Comparison of ENCODE assay signal across 8 cellular contexts in the genomic region with DNA sequence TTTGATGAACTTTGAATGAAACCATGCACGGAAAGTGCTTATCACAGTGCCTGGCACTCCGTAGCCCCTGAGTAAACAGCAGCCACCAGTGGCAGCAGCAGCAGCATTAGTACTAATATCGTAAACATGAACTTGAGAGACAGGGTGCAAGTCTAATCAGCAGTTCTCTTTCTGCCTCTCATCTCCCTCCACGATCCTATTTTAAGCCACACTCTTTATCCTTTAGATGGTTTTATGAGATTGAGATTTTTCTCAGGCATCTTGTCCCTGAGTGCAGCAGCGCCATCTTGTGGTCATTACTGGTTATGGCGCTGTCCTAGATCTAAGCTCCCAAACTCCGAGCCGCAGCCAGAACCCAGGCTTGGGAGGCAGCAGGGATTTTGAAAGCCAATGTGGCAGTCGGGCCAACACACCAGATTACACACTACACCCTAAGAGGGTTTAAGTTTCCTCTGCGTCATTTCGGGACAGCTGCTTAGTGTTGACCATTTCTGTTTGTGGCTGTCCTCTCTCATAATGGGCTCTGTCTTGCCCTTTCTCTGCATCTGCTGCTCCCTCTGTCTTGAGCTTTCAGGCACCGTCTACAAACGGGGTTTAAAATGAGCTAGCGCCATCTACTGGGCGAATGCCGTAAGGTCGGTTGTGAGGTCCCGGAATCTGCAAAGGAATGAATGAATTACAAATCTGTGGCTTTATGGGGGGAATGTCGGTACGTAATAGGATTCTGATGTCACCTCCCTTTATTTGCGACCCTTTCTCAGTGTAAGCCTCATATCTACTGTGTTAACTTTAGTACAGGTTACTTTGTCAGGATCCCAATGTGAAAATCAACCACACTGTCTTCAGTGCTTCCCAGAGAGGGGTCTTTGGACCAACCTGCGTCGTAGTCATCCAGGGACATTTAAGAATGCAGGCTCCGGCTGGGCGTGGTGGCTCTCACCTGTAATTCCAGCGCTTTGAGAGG.
DNase-seq lines count a peak whose midpoint lies in the region; TF ChIP-seq lines count a peak whose summit lies in the region.

No MANE protein-coding gene starts in this region.

- DNase-seq in EH (ENCODE audit: low read depth) (peak; percentile 89), GOT3 (lab: John Stamatoyannopoulos, UW) (peak; percentile 57), LHCN-M2 (ENCODE audit: low read depth) (peak; percentile 92), RKO (ENCODE audit: low spot score) (peak; percentile 86), fibroblast of the conjunctiva (ENCODE audit: low read depth) (peak; percentile 84), nephron progenitor cell (peak; percentile 86)
- DNase-seq in activated T-helper 2 cell treated with anti-CD3 and anti-CD28 coated beads, Interferon-gamma antibody, Interleukin-2, Interleukin-4, amounts not matched to agents 10 μg/mL and 5 μg/mL and 100 μg/mL, durations not matched to agents 14 hours and 24 hours and 36 hours (ENCODE audit: low spot score), result peak; percentile 78

- peak; percentile 97 for TF ChIP-seq CTCF in nephron progenitor cell (IDR thresholded peaks at IDR 0.05)

- H3K4me1 Mint-ChIP-seq in activated T-helper 2 cell treated with anti-CD3 and anti-CD28 coated beads, Interferon-gamma antibody, Interleukin-2, Interleukin-4, amounts not matched to agents 10 μg/mL and 5 μg/mL and 100 μg/mL, durations not matched to agents 14 hours and 24 hours and 36 hours (ENCODE audit: low read depth), result peaks cover 12% of the 10 kb centered on the region
- H3K4me1 Mint-ChIP-seq in nephron progenitor cell, result peaks cover 62% of the 10 kb centered on the region
- H3K4me1 Mint-ChIP-seq in stimulated activated naive CD8-positive, alpha-beta T cell treated with anti-CD3 and anti-CD28 coated beads, Interleukin-15, Interleukin-2, amounts not matched to agents 100 ng/mL and 50 ng/mL, for 24 hours (ENCODE audit: low read depth), result peaks cover 24% of the 10 kb centered on the region

- H3K36me3 Mint-ChIP-seq in activated T-helper 2 cell treated with anti-CD3 and anti-CD28 coated beads, Interferon-gamma antibody, Interleukin-2, Interleukin-4, amounts not matched to agents 10 μg/mL and 5 μg/mL and 100 μg/mL, durations not matched to agents 14 hours and 24 hours and 36 hours (ENCODE audit: low read depth), result peaks cover 5% of the 10 kb centered on the region
- no peaks in the 10 kb centered on the region for H3K36me3 Mint-ChIP-seq in nephron progenitor cell (ENCODE audit: low read depth)
- no peaks in the 10 kb centered on the region for H3K36me3 Mint-ChIP-seq in stimulated activated naive CD8-positive, alpha-beta T cell treated with anti-CD3 and anti-CD28 coated beads, Interleukin-15, Interleukin-2, amounts not matched to agents 100 ng/mL and 50 ng/mL, for 24 hours (ENCODE audit: low read depth)

- peak overlapping the region; percentile 68 for H3K4me3 Mint-ChIP-seq in activated T-helper 2 cell treated with anti-CD3 and anti-CD28 coated beads, Interferon-gamma antibody, Interleukin-2, Interleukin-4, amounts not matched to agents 10 μg/mL and 5 μg/mL and 100 μg/mL, durations not matched to agents 14 hours and 24 hours and 36 hours (ENCODE audit: low read depth)
- H3K4me3 Mint-ChIP-seq in nephron progenitor cell, result peak overlapping the region; percentile 83
- H3K4me3 Mint-ChIP-seq in stimulated activated naive CD8-positive, alpha-beta T cell treated with anti-CD3 and anti-CD28 coated beads, Interleukin-15, Interleukin-2, amounts not matched to agents 100 ng/mL and 50 ng/mL, for 24 hours, result peak overlapping the region; percentile 72

- intact Hi-C loops in activated T-helper 2 cell treated with anti-CD3 and anti-CD28 coated beads, Interferon-gamma antibody, Interleukin-2, Interleukin-4, amounts not matched to agents 10 μg/mL and 5 μg/mL and 100 μg/mL, durations not matched to agents 14 hours and 24 hours and 36 hours (cut with micrococcal nuclease), result loop anchor here (1.0 to 5.0 kb wide), 8 partner anchors 59 to 781 kb away; a partner anchor contains a TSS

- no peaks in the 10 kb centered on the region for H3K9me3 Mint-ChIP-seq in activated T-helper 2 cell treated with anti-CD3 and anti-CD28 coated beads, Interferon-gamma antibody, Interleukin-2, Interleukin-4, amounts not matched to agents 10 μg/mL and 5 μg/mL and 100 μg/mL, durations not matched to agents 14 hours and 24 hours and 36 hours
- H3K9me3 Mint-ChIP-seq in nephron progenitor cell, result no peaks in the 10 kb centered on the region
- H3K9me3 Mint-ChIP-seq in stimulated activated naive CD8-positive, alpha-beta T cell treated with anti-CD3 and anti-CD28 coated beads, Interleukin-15, Interleukin-2, amounts not matched to agents 100 ng/mL and 50 ng/mL, for 24 hours, result no peaks in the 10 kb centered on the region

- H3K27ac Mint-ChIP-seq in activated T-helper 2 cell treated with anti-CD3 and anti-CD28 coated beads, Interferon-gamma antibody, Interleukin-2, Interleukin-4, amounts not matched to agents 10 μg/mL and 5 μg/mL and 100 μg/mL, durations not matched to agents 14 hours and 24 hours and 36 hours, result peak overlapping the region; percentile 47
- no peak overlapping the region for H3K27ac Mint-ChIP-seq in nephron progenitor cell
- H3K27ac Mint-ChIP-seq in stimulated activated naive CD8-positive, alpha-beta T cell treated with anti-CD3 and anti-CD28 coated beads, Interleukin-15, Interleukin-2, amounts not matched to agents 100 ng/mL and 50 ng/mL, for 24 hours, result peak overlapping the region; percentile 16

- peaks cover 2% of the 10 kb centered on the region for H3K27me3 Mint-ChIP-seq in activated T-helper 2 cell treated with anti-CD3 and anti-CD28 coated beads, Interferon-gamma antibody, Interleukin-2, Interleukin-4, amounts not matched to agents 10 μg/mL and 5 μg/mL and 100 μg/mL, durations not matched to agents 14 hours and 24 hours and 36 hours (ENCODE audit: low read depth)
- peaks cover 9% of the 10 kb centered on the region for H3K27me3 Mint-ChIP-seq in nephron progenitor cell (ENCODE audit: low read depth, poor library complexity)
- H3K27me3 Mint-ChIP-seq in stimulated activated naive CD8-positive, alpha-beta T cell treated with anti-CD3 and anti-CD28 coated beads, Interleukin-15, Interleukin-2, amounts not matched to agents 100 ng/mL and 50 ng/mL, for 24 hours, result no peaks in the 10 kb centered on the region

Comparison
In these comparisons a context has a peak if more than half of its experiments do, and no peak if none do; other contexts are left out.
1. Peak in every context shown above with its lines: DNase-seq.